8 cellular contexts compared by ENCODE assay signal in genomic region chr4:39353478-39354177, GRCh38. TPM values are rescaled to one million over a fixed set of nuclear protein-coding genes. Genes with fewer than 3 reads are reported as not detected.
DNase-seq lines count a peak whose midpoint lies in the region; ATAC-seq and TF ChIP-seq lines count a peak whose summit lies in the region.

No MANE protein-coding gene starts in this region.

- H3K36me3 Mint-ChIP-seq in brain = peaks cover 46% of the 10 kb centered on the region

- no peak overlapping the region for H4K8ac ChIP-seq in neuronal stem cell (ENCODE audit: low read depth, low read length)

- H3K4me2 ChIP-seq in neuronal stem cell (ENCODE audit: insufficient read depth, low read length, poor library complexity, severe bottlenecking) = no peak overlapping the region

- TF ChIP-seq CTCF in brain (conservative IDR thresholded peaks at IDR 0.05) = no peak

- H3K18ac ChIP-seq in neuronal stem cell (ENCODE audit: low read length) = no peak overlapping the region

- no peak overlapping the region for H2BK12ac ChIP-seq in neuronal stem cell (ENCODE audit: low read length)

- H3K27me3 Mint-ChIP-seq in brain = no peaks in the 10 kb centered on the region

- H2BK120ac ChIP-seq in neuronal stem cell (ENCODE audit: low read depth, low read length) = no peak overlapping the region

- no peak overlapping the region for H3K14ac ChIP-seq in neuronal stem cell (ENCODE audit: low read length)

- peaks cover 1 to 44% of the 10 kb centered on the region in 2 donors for H3K36me3 ChIP-seq in neuronal stem cell (replicated peaks in 1 of 2; ENCODE audit: control insufficient read depth in 2 of 2, insufficient read depth in 2 of 2, low read length in 2 of 2)

- H3K23ac ChIP-seq in neuronal stem cell (ENCODE audit: low read depth, low read length, poor library complexity) = no peak overlapping the region

- no peak overlapping the region for H3K4ac ChIP-seq in neuronal stem cell (ENCODE audit: low read length)

- no peak overlapping the region for H2AFZ ChIP-seq in neuronal stem cell (ENCODE audit: low read length)

- no peak overlapping the region for H2BK15ac ChIP-seq in neuronal stem cell (ENCODE audit: low read length)

- H3K27ac Mint-ChIP-seq in brain = peak overlapping the region in 4 of 5 experiments; percentile 46 to 85 (median 76)

- peaks cover 0 to 3% of the 10 kb centered on the region in 2 donors for H3K4me1 ChIP-seq in neuronal stem cell (ENCODE audit: control insufficient read depth in 2 of 2, insufficient read depth in 1 of 2, low read depth in 1 of 2, low read length in 2 of 2)

- H3K9me3 ChIP-seq in neuronal stem cell (replicated peaks in 1 of 2; ENCODE audit: control insufficient read depth in 2 of 2, insufficient read depth in 1 of 2, low read depth in 1 of 2, low read length in 2 of 2) = peaks cover 0 to 20% of the 10 kb centered on the region in 2 donors

- peak overlapping the region in 3 of 5 experiments; percentile 53 to 75 (median 54) for H3K4me3 Mint-ChIP-seq in brain

- no peak overlapping the region for H3K9ac ChIP-seq in neuronal stem cell (ENCODE audit: low read depth, low read length, poor library complexity)

- H3K27ac ChIP-seq in layer of hippocampus (ENCODE audit: low read depth, low read length) (peak overlapping the region; percentile 23), neuronal stem cell (replicated peaks; ENCODE audit: low read length) (no peak overlapping the region)

- 100% methylated on average over 1 of the region's 5 CpGs for WGBS in neuronal stem cell (ENCODE audit: extremely low coverage in 2 of 2, insufficient read length in 2 of 2, insufficient replicate concordance in 1 of 2), 2 donors

- no peak overlapping the region for H3K4me3 ChIP-seq in neuronal stem cell (ENCODE audit: low read length in 2 of 2)

- peaks cover 1% of the 10 kb centered on the region for H3K79me1 ChIP-seq in neuronal stem cell (ENCODE audit: low read depth, low read length)

- DNase-seq in activated CD4-positive, alpha-beta T cell treated with anti-CD3 and anti-CD28 coated beads for 4 hours = peak; percentile 37 to 40
- DNase-seq in activated CD4-positive, alpha-beta T cell treated with anti-CD3 and anti-CD28 coated beads, Interleukin-2, amount 50 U/mL, for 48 hours = no peak
- DNase-seq in NCI-H2196 (lab: John Stamatoyannopoulos, UW; ENCODE audit: unreplicated experiment) (peak; percentile 30), superior temporal gyrus (ENCODE audit: extremely low spot score) (peak; percentile 72), neuronal stem cell (ENCODE audit: low spot score) (no peak)

- H2BK5ac ChIP-seq in neuronal stem cell (ENCODE audit: low read length) = no peak overlapping the region

- no peak overlapping the region for H4K91ac ChIP-seq in neuronal stem cell (ENCODE audit: low read depth, low read length, poor library complexity)

- peaks cover 3 to 26% (median 24%) of the 10 kb centered on the region in 5 experiments for H3K9me3 Mint-ChIP-seq in brain

- peaks cover 24% of the 10 kb centered on the region for H3K4me1 Mint-ChIP-seq in brain

- peak; percentile 74 for ATAC-seq in HG02642 (IDR thresholded peaks at IDR 0.05; ENCODE audit: poor library complexity, unreplicated experiment)

- no peak overlapping the region for H2AK5ac ChIP-seq in neuronal stem cell (ENCODE audit: low read depth, low read length)

- H3K27me3 ChIP-seq in layer of hippocampus (ENCODE audit: control insufficient read depth, insufficient read depth, low read length) (no peaks in the 10 kb centered on the region), neuronal stem cell (ENCODE audit: control insufficient read depth in 3 of 3, insufficient read depth in 3 of 3, low read depth in 1 of 3, low read length in 3 of 3) (no peaks in the 10 kb centered on the region)

RNA-seq across cellular contexts. Expression of gene RFC1, which starts 12.5 kb away (rescaled TPM):
- 20.7 TPM for polyA plus RNA-seq in brain (ENCODE audit: insufficient read depth, low read depth, low replicate concordance)
- polyA plus RNA-seq in neuronal stem cell (2013, experiment 1 of 2) = 125 TPM
- 132 TPM for polyA plus RNA-seq in neuronal stem cell (2013, experiment 2 of 2)

RNA-seq across cellular contexts. Expression of gene KLB, which starts 53.1 kb away (rescaled TPM):
- not detected for polyA plus RNA-seq in brain (ENCODE audit: insufficient read depth, low read depth, low replicate concordance)
- polyA plus RNA-seq in neuronal stem cell (2013, experiment 1 of 2) = not detected
- under 0.01 TPM for polyA plus RNA-seq in neuronal stem cell (2013, experiment 2 of 2)

Comparison
In these comparisons a context has a peak if more than half of its experiments do, and no peak if none do; other contexts are left out.
1. DNase-seq: peak in activated CD4-positive, alpha-beta T cell treated with anti-CD3 and anti-CD28 coated beads for 4 hours (2 of 2), NCI-H2196 (single experiment) and superior temporal gyrus (single experiment); none in activated CD4-positive, alpha-beta T cell treated with anti-CD3 and anti-CD28 coated beads, Interleukin-2, amount 50 U/mL, for 48 hours (0 of 2) and neuronal stem cell (single experiment).